In genomic region chr20:61316351-61316750, GRCh38 we compare ENCODE assay signal across 15 cellular contexts.
DNase-seq lines count a peak whose midpoint lies in the region; ATAC-seq and TF ChIP-seq lines count a peak whose summit lies in the region.
"Had no signal": no experiment of that assay in that cellular context is flagged by ENCODE, and none has a peak within 500 bp of the region (broad histone marks: within the 10 kb centered on the region; RNA-seq: fewer than 3 reads in every experiment).

No MANE protein-coding gene starts in this region.

- no peaks in the 10 kb centered on the region for H3K27me3 ChIP-seq in spleen (replicated peaks in 1 of 7)
- H3K27me3 ChIP-seq in heart left ventricle: peaks cover 0 to 29% (median 3%) of the 10 kb centered on the region in 9 donors
- H3K27me3 ChIP-seq in body of pancreas: no peaks in the 10 kb centered on the region
- H3K27me3 ChIP-seq: BLaER1 had no signal

- H3K9me3 ChIP-seq in spleen (peaks cover 0 to 21% (median 0%) of the 10 kb centered on the region in 8 donors), heart left ventricle (no peaks in the 10 kb centered on the region), body of pancreas (no peaks in the 10 kb centered on the region)
- H3K9me3 ChIP-seq: BLaER1, Caco-2, HAP-1 had no signal

- DNase-seq in NCI-H82 (lab: John Stamatoyannopoulos, UW): peak; percentile 9
- DNase-seq in NCI-H82 treated with DMSO at 0.1 percent for 48 hours (lab: John Stamatoyannopoulos, UW; ENCODE audit: unreplicated experiment): no peak
- no peak for DNase-seq in nephron progenitor cell
- DNase-seq in spleen: peak; percentile 21
- no peak for DNase-seq in heart left ventricle
- no peak for DNase-seq in body of pancreas
- DNase-seq: Caco-2; CD8-positive, alpha-beta memory T cell had no signal

- H3K27me3 Mint-ChIP-seq in nephron progenitor cell (ENCODE audit: low read depth, poor library complexity): peaks cover 16% of the 10 kb centered on the region
- H3K27me3 Mint-ChIP-seq: CD8-positive, alpha-beta memory T cell had no signal

- intact Hi-C loops in spleen (cut with DNase I; ENCODE audit: low total_unique reads): no loop called here
- intact Hi-C loops in heart left ventricle (cut with DNase I): no loop called here
- intact Hi-C loops in body of pancreas (cut with DNase I): no loop called here

- no peaks in the 10 kb centered on the region for H3K9me3 Mint-ChIP-seq in nephron progenitor cell

- H3K36me3 Mint-ChIP-seq in nephron progenitor cell (ENCODE audit: low read depth): no peaks in the 10 kb centered on the region
- H3K36me3 Mint-ChIP-seq: CD8-positive, alpha-beta memory T cell had no signal

- peak overlapping the region; percentile 60 for H3K4me3 Mint-ChIP-seq in nephron progenitor cell
- H3K4me3 Mint-ChIP-seq: CD8-positive, alpha-beta memory T cell had no signal

- WGBS in spleen, 5 donors: 77 to 85% (median 82%) methylated on average over 10 of the region's 10 CpGs
- 57 to 68% (median 65%) methylated on average over 10 of the region's 10 CpGs for WGBS in heart left ventricle, 4 donors
- 65 to 78% methylated on average over 10 of the region's 10 CpGs for WGBS in body of pancreas, 2 donors

- TF ChIP-seq CTCF in nephron progenitor cell (IDR thresholded peaks at IDR 0.05) (no peak), spleen (IDR thresholded peaks at IDR 0.05 in 8 of 11, conservative IDR thresholded peaks at IDR 0.05 in 3 of 11) (no peak), heart left ventricle (IDR thresholded peaks at IDR 0.05) (no peak), body of pancreas (IDR thresholded peaks at IDR 0.05) (no peak)

- H3K36me3 ChIP-seq in spleen: no peaks in the 10 kb centered on the region
- no peaks in the 10 kb centered on the region for H3K36me3 ChIP-seq in heart left ventricle
- no peaks in the 10 kb centered on the region for H3K36me3 ChIP-seq in body of pancreas (replicated peaks in 1 of 2; ENCODE audit: insufficient read depth in 1 of 2, low read depth in 2 of 2)
- H3K36me3 ChIP-seq: BLaER1, HAP-1 had no signal

- H3K4me1 ChIP-seq in spleen (no peaks in the 10 kb centered on the region), heart left ventricle (no peaks in the 10 kb centered on the region), body of pancreas (no peaks in the 10 kb centered on the region)
- H3K4me1 ChIP-seq: Caco-2, HAP-1 had no signal

- TF ChIP-seq POLR2A in spleen (IDR thresholded peaks at IDR 0.05) (no peak), heart left ventricle (IDR thresholded peaks at IDR 0.05) (no peak), body of pancreas (IDR thresholded peaks at IDR 0.05) (no peak)

- no peak overlapping the region for H3K27ac Mint-ChIP-seq in nephron progenitor cell
- H3K27ac Mint-ChIP-seq: CD8-positive, alpha-beta memory T cell had no signal

- peaks cover 44% of the 10 kb centered on the region for H3K4me1 Mint-ChIP-seq in nephron progenitor cell
- H3K4me1 Mint-ChIP-seq: CD8-positive, alpha-beta memory T cell had no signal

- no peak overlapping the region for H3K4me3 ChIP-seq in spleen
- no peak overlapping the region for H3K4me3 ChIP-seq in heart left ventricle
- no peak overlapping the region for H3K4me3 ChIP-seq in body of pancreas
- H3K4me3 ChIP-seq: BLaER1, GM12878, HAP-1 had no signal

- H3K27ac ChIP-seq in spleen (no peak overlapping the region), heart left ventricle (no peak overlapping the region), body of pancreas (no peak overlapping the region)
- H3K27ac ChIP-seq: 22Rv1, BLaER1 had no signal

- ATAC-seq in heart left ventricle: no peak
- no peak for ATAC-seq in body of pancreas
- no peak for ATAC-seq in GM18520 (IDR thresholded peaks at IDR 0.05; ENCODE audit: unreplicated experiment)
- ATAC-seq: GM12878, HepG2 had no signal

TF ChIP-seq in PFSK-1, 5 proteins besides CTCF, POLR2A, EP300 and RAD21:
- no peak for TF ChIP-seq FOXP2 (optimal IDR thresholded peaks at IDR 0.05; ENCODE audit: borderline replicate concordance, extremely low read depth, extremely low read length, insufficient read depth)
- no peak for TF ChIP-seq SIN3A (IDR thresholded peaks at IDR 0.05; ENCODE audit: borderline replicate concordance, insufficient read depth, low read length)
- TF ChIP-seq, protein P1, sequence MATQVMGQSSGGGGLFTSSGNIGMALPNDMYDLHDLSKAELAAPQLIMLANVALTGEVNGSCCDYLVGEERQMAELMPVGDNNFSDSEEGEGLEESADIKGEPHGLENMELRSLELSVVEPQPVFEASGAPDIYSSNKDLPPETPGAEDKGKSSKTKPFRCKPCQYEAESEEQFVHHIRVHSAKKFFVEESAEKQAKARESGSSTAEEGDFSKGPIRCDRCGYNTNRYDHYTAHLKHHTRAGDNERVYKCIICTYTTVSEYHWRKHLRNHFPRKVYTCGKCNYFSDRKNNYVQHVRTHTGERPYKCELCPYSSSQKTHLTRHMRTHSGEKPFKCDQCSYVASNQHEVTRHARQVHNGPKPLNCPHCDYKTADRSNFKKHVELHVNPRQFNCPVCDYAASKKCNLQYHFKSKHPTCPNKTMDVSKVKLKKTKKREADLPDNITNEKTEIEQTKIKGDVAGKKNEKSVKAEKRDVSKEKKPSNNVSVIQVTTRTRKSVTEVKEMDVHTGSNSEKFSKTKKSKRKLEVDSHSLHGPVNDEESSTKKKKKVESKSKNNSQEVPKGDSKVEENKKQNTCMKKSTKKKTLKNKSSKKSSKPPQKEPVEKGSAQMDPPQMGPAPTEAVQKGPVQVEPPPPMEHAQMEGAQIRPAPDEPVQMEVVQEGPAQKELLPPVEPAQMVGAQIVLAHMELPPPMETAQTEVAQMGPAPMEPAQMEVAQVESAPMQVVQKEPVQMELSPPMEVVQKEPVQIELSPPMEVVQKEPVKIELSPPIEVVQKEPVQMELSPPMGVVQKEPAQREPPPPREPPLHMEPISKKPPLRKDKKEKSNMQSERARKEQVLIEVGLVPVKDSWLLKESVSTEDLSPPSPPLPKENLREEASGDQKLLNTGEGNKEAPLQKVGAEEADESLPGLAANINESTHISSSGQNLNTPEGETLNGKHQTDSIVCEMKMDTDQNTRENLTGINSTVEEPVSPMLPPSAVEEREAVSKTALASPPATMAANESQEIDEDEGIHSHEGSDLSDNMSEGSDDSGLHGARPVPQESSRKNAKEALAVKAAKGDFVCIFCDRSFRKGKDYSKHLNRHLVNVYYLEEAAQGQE (IDR thresholded peaks at IDR 0.05; ENCODE audit: insufficient read depth in 1 of 2, low read depth in 2 of 2, low read length in 2 of 2): no peak
- 0 out of 2 replicates have a peak, but pooled peaks have one; percentile 45 for TF ChIP-seq POLR2AphosphoS5 (IDR thresholded peaks at IDR 0.05; ENCODE audit: low read depth, low read length)
- TF ChIP-seq TAF1 (IDR thresholded peaks at IDR 0.05; ENCODE audit: borderline replicate concordance, insufficient read depth, low read length): no peak

Comparison
In these comparisons a context has a peak if more than half of its experiments do, and no peak if none do; other contexts are left out.
1. DNase-seq: peak in NCI-H82 (single experiment) and spleen (single experiment); none in NCI-H82 treated with DMSO at 0.1 percent for 48 hours (single experiment), nephron progenitor cell (single experiment), heart left ventricle (0 of 5) and body of pancreas (0 of 4).